8 cellular contexts compared by ENCODE assay signal in genomic region chr1:67850611-67851075, GRCh38. TPM values are rescaled to one million over a fixed set of nuclear protein-coding genes. Genes with fewer than 3 reads are reported as not detected.
DNase-seq lines count a peak whose midpoint lies in the region; ATAC-seq, FAIRE-seq and TF ChIP-seq lines count a peak whose summit lies in the region.

No MANE protein-coding gene starts in this region.

- no peaks in the 10 kb centered on the region for H3K79me2 ChIP-seq in GM23338 (replicated peaks; ENCODE audit: insufficient read depth)

- H3K9me3 Mint-ChIP-seq in GM23338 (no peaks in the 10 kb centered on the region), WTC11 (no peaks in the 10 kb centered on the region)
- no peaks in the 10 kb centered on the region for H3K9me3 Mint-ChIP-seq in activated T-helper 1 cell treated with anti-CD3 and anti-CD28 coated beads, Interleukin-12 subunit alpha, Interleukin-12 subunit beta, Interleukin-2, Interleukin-4 antibody, amounts not matched to agents 30 ng/mL and 10 ng/mL and 1 ng/mL, durations not matched to agents 14 hours and 24 hours and 36 hours

- H3K4me1 ChIP-seq in A673 (ENCODE audit: insufficient read depth, low read length, poor library complexity, severe bottlenecking), result no peaks in the 10 kb centered on the region
- peaks cover 4 to 7% of the 10 kb centered on the region in 2 donors for H3K4me1 ChIP-seq in ascending aorta
- peaks cover 4 to 7% of the 10 kb centered on the region in 2 donors for H3K4me1 ChIP-seq in kidney (ENCODE audit: control insufficient read depth in 1 of 2, insufficient read depth in 1 of 2, low read depth in 1 of 2, low read length in 2 of 2)
- no peaks in the 10 kb centered on the region for H3K4me1 ChIP-seq in GM23338 (ENCODE audit: insufficient read depth)

- H3K27me3 ChIP-seq in A673 (replicated peaks; ENCODE audit: insufficient read depth, low read depth, low read length, poor library complexity) (no peaks in the 10 kb centered on the region), ascending aorta (no peaks in the 10 kb centered on the region), GM23338 (ENCODE audit: insufficient read depth) (no peaks in the 10 kb centered on the region)

- no peak overlapping the region for H3K4me3 Mint-ChIP-seq in GM23338
- no peak overlapping the region for H3K4me3 Mint-ChIP-seq in WTC11
- H3K4me3 Mint-ChIP-seq in activated T-helper 1 cell treated with anti-CD3 and anti-CD28 coated beads, Interleukin-12 subunit alpha, Interleukin-12 subunit beta, Interleukin-2, Interleukin-4 antibody, amounts not matched to agents 30 ng/mL and 10 ng/mL and 1 ng/mL, durations not matched to agents 14 hours and 24 hours and 36 hours, result no peak overlapping the region

- H3K4me1 Mint-ChIP-seq in GM23338, result peaks cover 7% of the 10 kb centered on the region
- H3K4me1 Mint-ChIP-seq in WTC11, result peaks cover 8% of the 10 kb centered on the region
- no peaks in the 10 kb centered on the region for H3K4me1 Mint-ChIP-seq in activated T-helper 1 cell treated with anti-CD3 and anti-CD28 coated beads, Interleukin-12 subunit alpha, Interleukin-12 subunit beta, Interleukin-2, Interleukin-4 antibody, amounts not matched to agents 30 ng/mL and 10 ng/mL and 1 ng/mL, durations not matched to agents 14 hours and 24 hours and 36 hours (ENCODE audit: low read depth)

- intact Hi-C loops in A673 (cut with micrococcal nuclease; ENCODE audit: unreplicated experiment), result loop anchor here (1.0 to 10.0 kb wide), 4 partner anchors 83 to 594 kb away; partner anchors contain the start of gene RPE65
- intact Hi-C loops in ascending aorta (cut with DNase I), result loop anchor here (1.0 to 10.0 kb wide), 4 partner anchors 84 to 474 kb away; partner anchors contain the start of gene DIRAS3
- intact Hi-C loops in kidney (cut with DNase I), result loop anchor here (10.0 kb wide), 1 partner anchor 254 kb away; no protein-coding TSS in a partner anchor
- intact Hi-C loops in activated T-helper 1 cell treated with anti-CD3 and anti-CD28 coated beads, Interleukin-12 subunit alpha, Interleukin-12 subunit beta, Interleukin-2, Interleukin-4 antibody, amounts not matched to agents 30 ng/mL and 10 ng/mL and 1 ng/mL, durations not matched to agents 14 hours and 24 hours and 36 hours (cut with micrococcal nuclease), result loop anchor here (2.0 to 10.0 kb wide), 4 partner anchors 160 to 1887 kb away; no protein-coding TSS in a partner anchor

- FAIRE-seq in kidney (lab: Jason Lieb, UNC), result peak; percentile 11

- H3K9me3 ChIP-seq in A673 (ENCODE audit: low read depth, low read length, poor library complexity, severe bottlenecking) (no peaks in the 10 kb centered on the region), ascending aorta (no peaks in the 10 kb centered on the region), kidney (ENCODE audit: control insufficient read depth in 1 of 2, low read length in 2 of 2) (no peaks in the 10 kb centered on the region)

- DNase-seq in A673 (ENCODE audit: low spot score) (peak; percentile 77), HS-27A (ENCODE audit: low read depth) (peak; percentile 91), ascending aorta (ENCODE audit: low spot score in 2 of 2) (peak; percentile 69 to 93), kidney (peak; percentile 84), GM23338 (ENCODE audit: low spot score) (no peak), WTC11 (ENCODE audit: low spot score) (no peak)
- no peak for DNase-seq in activated T-helper 1 cell treated with anti-CD3 and anti-CD28 coated beads, Interleukin-12 subunit alpha, Interleukin-12 subunit beta, Interleukin-2, Interleukin-4 antibody, amounts not matched to agents 30 ng/mL and 10 ng/mL and 1 ng/mL, durations not matched to agents 14 hours and 24 hours and 36 hours (ENCODE audit: low spot score)

- H3K4me2 ChIP-seq in GM23338, result no peak overlapping the region

- no TSS peak for BruUV-seq in A673 (replicated peaks; lab: Mats Ljungman, UMichigan)

- CTCF ChIA-PET in A673 (lab: Charles Lee) (interaction anchor here (0.9 to 1.5 kb wide), 7 partner anchors 19 to 267 kb away, joined by 3 to 6 read pairs (median 4); no protein-coding TSS in a partner anchor), WTC11 (lab: Charles Lee) (interaction anchor here (0.7 to 2.7 kb wide), 13 partner anchors 10 to 216 kb away, joined by 3 to 40 read pairs (median 4); no protein-coding TSS in a partner anchor)

- H2AFZ ChIP-seq in GM23338, result no peak overlapping the region

- H3K27ac ChIP-seq in A673 (ENCODE audit: low read depth, low read length, poor library complexity, severe bottlenecking) (no peak overlapping the region), ascending aorta (no peak overlapping the region), kidney (ENCODE audit: low read depth in 2 of 2, low read length in 2 of 2) (peak overlapping the region in 1 of 2 donors; percentile 64), GM23338 (ENCODE audit: low read depth) (no peak overlapping the region)

- POLR2A ChIA-PET in A673 (lab: Charles Lee; ENCODE audit: low non-redundant PET) (interaction anchor here (0.6 kb wide), 1 partner anchor 638 kb away, joined by 3 read pairs; no protein-coding TSS in a partner anchor), WTC11 (lab: Charles Lee) (no interaction called here)

- no peak overlapping the region for H3K4me3 ChIP-seq in A673 (ENCODE audit: low read depth, low read length, poor library complexity, severe bottlenecking)
- H3K4me3 ChIP-seq in ascending aorta, result no peak overlapping the region
- H3K4me3 ChIP-seq in kidney (ENCODE audit: low read length in 2 of 2), result no peak overlapping the region
- no peak overlapping the region for H3K4me3 ChIP-seq in GM23338

- H3K27ac Mint-ChIP-seq in GM23338 (no peak overlapping the region), WTC11 (no peak overlapping the region)
- no peak overlapping the region for H3K27ac Mint-ChIP-seq in activated T-helper 1 cell treated with anti-CD3 and anti-CD28 coated beads, Interleukin-12 subunit alpha, Interleukin-12 subunit beta, Interleukin-2, Interleukin-4 antibody, amounts not matched to agents 30 ng/mL and 10 ng/mL and 1 ng/mL, durations not matched to agents 14 hours and 24 hours and 36 hours

- no peak overlapping the region for H3K9ac ChIP-seq in kidney (ENCODE audit: low read length in 2 of 2)

- no peaks in the 10 kb centered on the region for H4K20me1 ChIP-seq in GM23338 (replicated peaks; ENCODE audit: insufficient read depth)

- H3F3A ChIP-seq in GM23338 (replicated peaks; ENCODE audit: low read depth), result no peaks in the 10 kb centered on the region

- H3K9me2 ChIP-seq in GM23338 (ENCODE audit: insufficient read depth), result no peaks in the 10 kb centered on the region; the same call in 1 of the 2 replicates

- ATAC-seq in GM23338 (no peak), HG03342 (IDR thresholded peaks at IDR 0.05; ENCODE audit: unreplicated experiment) (no peak), WTC11 (no peak)

- H3K36me3 ChIP-seq in A673 (ENCODE audit: insufficient read depth, low read length, poor library complexity, severe bottlenecking) (no peaks in the 10 kb centered on the region), ascending aorta (no peaks in the 10 kb centered on the region), kidney (ENCODE audit: control insufficient read depth in 1 of 2, insufficient read depth in 2 of 2, low read length in 2 of 2) (no peaks in the 10 kb centered on the region), GM23338 (ENCODE audit: insufficient read depth) (no peaks in the 10 kb centered on the region)

- H3K36me3 Mint-ChIP-seq in GM23338 (ENCODE audit: low read depth) (no peaks in the 10 kb centered on the region), WTC11 (no peaks in the 10 kb centered on the region)
- no peaks in the 10 kb centered on the region for H3K36me3 Mint-ChIP-seq in activated T-helper 1 cell treated with anti-CD3 and anti-CD28 coated beads, Interleukin-12 subunit alpha, Interleukin-12 subunit beta, Interleukin-2, Interleukin-4 antibody, amounts not matched to agents 30 ng/mL and 10 ng/mL and 1 ng/mL, durations not matched to agents 14 hours and 24 hours and 36 hours (ENCODE audit: low read depth)

- H3K27me3 Mint-ChIP-seq in GM23338 (ENCODE audit: insufficient read depth, low read depth, poor library complexity) (no peaks in the 10 kb centered on the region), WTC11 (ENCODE audit: low read depth) (no peaks in the 10 kb centered on the region; the same call in 1 of the 2 replicates)
- H3K27me3 Mint-ChIP-seq in activated T-helper 1 cell treated with anti-CD3 and anti-CD28 coated beads, Interleukin-12 subunit alpha, Interleukin-12 subunit beta, Interleukin-2, Interleukin-4 antibody, amounts not matched to agents 30 ng/mL and 10 ng/mL and 1 ng/mL, durations not matched to agents 14 hours and 24 hours and 36 hours (ENCODE audit: insufficient read depth), result peaks cover 4% of the 10 kb centered on the region

- TF ChIP-seq CTCF in A673 (conservative IDR thresholded peaks at IDR 0.05; ENCODE audit: low read depth, low read length), result no peak
- no peak for TF ChIP-seq CTCF in ascending aorta (IDR thresholded peaks at IDR 0.05)
- no peak for TF ChIP-seq CTCF in kidney (IDR thresholded peaks at IDR 0.05; ENCODE audit: borderline replicate concordance, extremely low read depth, insufficient read depth)
- TF ChIP-seq CTCF in GM23338 (conservative IDR thresholded peaks at IDR 0.05; ENCODE audit: low read depth in 2 of 2), result no peak
- TF ChIP-seq CTCF in WTC11 (IDR thresholded peaks at IDR 0.05), result no peak

TF ChIP-seq in GM23338, 12 proteins besides CTCF, POLR2A, EP300 and RAD21:
- TF ChIP-seq POLR2AphosphoS5 (IDR thresholded peaks at IDR 0.05; ENCODE audit: low read depth) (no peak), EZH2 (IDR thresholded peaks at IDR 0.05; ENCODE audit: low read depth, unreplicated experiment) (no peak), JUNB (IDR thresholded peaks at IDR 0.05; ENCODE audit: unreplicated experiment) (no peak)

TF ChIP-seq in WTC11, 78 proteins besides CTCF, POLR2A, EP300 and RAD21 (continues in another document):
- TF ChIP-seq NFYB (CRISPR knock-in tag; conservative IDR thresholded peaks at IDR 0.05; ENCODE audit: low read depth) (no peak), ZNF219 (CRISPR knock-in tag; IDR thresholded peaks at IDR 0.05; ENCODE audit: borderline replicate concordance) (no peak), TP53 (CRISPR knock-in tag; IDR thresholded peaks at IDR 0.05) (no peak)

RNA-seq across cellular contexts. Expression of gene GNG12, which starts 17.4 kb away (rescaled TPM):
- total RNA-seq in A673 (2021), result 48.1 and 54.8 TPM in 2 replicates
- 71.2 TPM for total RNA-seq in ascending aorta
- 89.3 TPM for total RNA-seq in kidney
- polyA plus RNA-seq in kidney (ENCODE audit: insufficient read depth, low read depth, low replicate concordance), result 46.1 TPM
- 30.4 and 33.0 TPM in 2 replicates for total RNA-seq in GM23338 (2014; rRNA removed; shearing (Covaris generic))
- polyA plus RNA-seq in GM23338 (2016; fragmentation: Nextera tagmentation; extraction: Ambion mirVana), result 12.7 and 13.4 TPM in 2 replicates
- 20.7 to 23.7 TPM (median 21.9 TPM) in 3 replicates for total RNA-seq in WTC11 (2021)
- 0.08 and 0.12 TPM in 2 replicates for total RNA-seq in activated T-helper 1 cell treated with anti-CD3 and anti-CD28 coated beads, Interleukin-12 subunit alpha, Interleukin-12 subunit beta, Interleukin-2, Interleukin-4 antibody, amounts not matched to agents 30 ng/mL and 10 ng/mL and 1 ng/mL, durations not matched to agents 14 hours and 24 hours and 36 hours

Comparison
In these comparisons a context has a peak if more than half of its experiments do, and no peak if none do; other contexts are left out.
1. DNase-seq: peak in A673 (single experiment), HS-27A (single experiment), ascending aorta (2 of 2) and kidney (single experiment); none in GM23338 (single experiment), WTC11 (single experiment) and activated T-helper 1 cell treated with anti-CD3 and anti-CD28 coated beads, Interleukin-12 subunit alpha, Interleukin-12 subunit beta, Interleukin-2, Interleukin-4 antibody, amounts not matched to agents 30 ng/mL and 10 ng/mL and 1 ng/mL, durations not matched to agents 14 hours and 24 hours and 36 hours (single experiment).
2. RNA of gene GNG12, which starts 17.4 kb away (total RNA-seq): 89.3 TPM in kidney (single experiment), 71.2 TPM in ascending aorta (single experiment), 48.1 to 54.8 TPM in A673, 30.4 to 33.0 TPM in GM23338 and 20.7 to 23.7 TPM in WTC11; 0.08 to 0.12 TPM in activated T-helper 1 cell treated with anti-CD3 and anti-CD28 coated beads, Interleukin-12 subunit alpha, Interleukin-12 subunit beta, Interleukin-2, Interleukin-4 antibody, amounts not matched to agents 30 ng/mL and 10 ng/mL and 1 ng/mL, durations not matched to agents 14 hours and 24 hours and 36 hours; every median in the first group is over 10 times any median in the second.